ENCODE assay signal across 1 cellular context in genomic region chr5:134240421-134240962, GRCh38.
TF ChIP-seq lines count a peak whose summit lies in the region.

No MANE protein-coding gene starts in this region.

TF ChIP-seq in HepG2, 621 proteins besides CTCF, POLR2A, EP300 and RAD21 (continued from another document):
- TF ChIP-seq, protein P1, sequence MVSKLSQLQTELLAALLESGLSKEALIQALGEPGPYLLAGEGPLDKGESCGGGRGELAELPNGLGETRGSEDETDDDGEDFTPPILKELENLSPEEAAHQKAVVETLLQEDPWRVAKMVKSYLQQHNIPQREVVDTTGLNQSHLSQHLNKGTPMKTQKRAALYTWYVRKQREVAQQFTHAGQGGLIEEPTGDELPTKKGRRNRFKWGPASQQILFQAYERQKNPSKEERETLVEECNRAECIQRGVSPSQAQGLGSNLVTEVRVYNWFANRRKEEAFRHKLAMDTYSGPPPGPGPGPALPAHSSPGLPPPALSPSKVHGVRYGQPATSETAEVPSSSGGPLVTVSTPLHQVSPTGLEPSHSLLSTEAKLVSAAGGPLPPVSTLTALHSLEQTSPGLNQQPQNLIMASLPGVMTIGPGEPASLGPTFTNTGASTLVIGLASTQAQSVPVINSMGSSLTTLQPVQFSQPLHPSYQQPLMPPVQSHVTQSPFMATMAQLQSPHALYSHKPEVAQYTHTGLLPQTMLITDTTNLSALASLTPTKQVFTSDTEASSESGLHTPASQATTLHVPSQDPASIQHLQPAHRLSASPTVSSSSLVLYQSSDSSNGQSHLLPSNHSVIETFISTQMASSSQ (IDR thresholded peaks at IDR 0.05; ENCODE audit: low read depth), result no peak
- TF ChIP-seq, protein P1 (CRISPR knock-in tag; IDR thresholded peaks at IDR 0.05; ENCODE audit: borderline replicate concordance), result no peak
- TF ChIP-seq EHMT2 (IDR thresholded peaks at IDR 0.05; ENCODE audit: borderline replicate concordance, low read depth, low read length), result no peak
- TF ChIP-seq ZNF232 (CRISPR knock-in tag; IDR thresholded peaks at IDR 0.05; ENCODE audit: borderline replicate concordance), result no peak
- peak; percentile 72 for TF ChIP-seq ZNF652 (CRISPR knock-in tag; IDR thresholded peaks at IDR 0.05; ENCODE audit: borderline replicate concordance, low read depth)
- no peak for TF ChIP-seq GATAD2A (CRISPR knock-in tag; IDR thresholded peaks at IDR 0.05)
- peak; percentile 97 for TF ChIP-seq RFXANK (CRISPR knock-in tag; IDR thresholded peaks at IDR 0.05)
- TF ChIP-seq RFXAP (CRISPR knock-in tag; IDR thresholded peaks at IDR 0.05; ENCODE audit: borderline replicate concordance), result peak; percentile 99
- TF ChIP-seq ZUFSP (CRISPR knock-in tag; IDR thresholded peaks at IDR 0.05; ENCODE audit: borderline replicate concordance), result no peak
- no peak for TF ChIP-seq POLR2G (IDR thresholded peaks at IDR 0.05; ENCODE audit: low read depth, low read length)
- TF ChIP-seq ATF4 (CRISPR knock-in tag; IDR thresholded peaks at IDR 0.05), result no peak
- TF ChIP-seq TBX2 (CRISPR knock-in tag; IDR thresholded peaks at IDR 0.05; ENCODE audit: borderline replicate concordance), result no peak
- no peak for TF ChIP-seq TERF1 (CRISPR knock-in tag; IDR thresholded peaks at IDR 0.05)
- no peak for TF ChIP-seq SCMH1 (CRISPR knock-in tag; IDR thresholded peaks at IDR 0.05; ENCODE audit: borderline replicate concordance)
